In the genomic region with DNA sequence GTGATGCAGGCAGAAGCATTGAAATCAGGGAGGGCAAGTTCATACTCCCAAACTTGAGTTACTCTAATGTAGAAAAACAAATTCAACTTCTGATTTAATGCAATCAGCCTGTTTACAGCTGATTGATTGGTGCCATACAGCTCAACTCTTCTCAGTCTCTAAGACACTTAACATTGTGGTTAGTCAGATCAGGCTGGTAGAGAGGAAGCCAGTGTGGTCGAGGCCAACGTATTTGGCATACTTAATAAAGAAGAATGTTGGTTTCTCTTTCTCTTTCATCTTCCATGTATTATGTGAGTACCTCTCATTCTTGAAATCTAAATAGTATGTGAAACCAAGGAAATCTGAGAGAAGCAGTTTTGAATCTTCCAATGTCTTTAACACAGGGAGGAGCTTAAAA, we compare ENCODE assay signal across 10 cellular contexts.
DNase-seq lines count a peak whose midpoint lies in the region; ATAC-seq and TF ChIP-seq lines count a peak whose summit lies in the region.
"Had no signal": no experiment of that assay in that cellular context is flagged by ENCODE, and none has a peak within 500 bp of the region (broad histone marks: within the 10 kb centered on the region; RNA-seq: fewer than 3 reads in every experiment).

No MANE protein-coding gene starts in this region.

- no peaks in the 10 kb centered on the region for H3K36me3 Mint-ChIP-seq in activated B cell treated with CpG ODN at 0.5 μM for 24 hours (ENCODE audit: low read depth)

- H3K27ac Mint-ChIP-seq in activated B cell treated with CpG ODN at 0.5 μM for 24 hours = no peak overlapping the region

- peak overlapping the region; percentile 25 for H3K27ac ChIP-seq in lower lobe of right lung
- H3K27ac ChIP-seq: A549, neutrophil had no signal

- CTCF ChIA-PET in activated B cell treated with CpG ODN at 0.5 μM for 24 hours (lab: Charles Lee) = no interaction called here

- no peaks in the 10 kb centered on the region for H3K9me3 ChIP-seq in lower lobe of right lung
- H3K9me3 ChIP-seq: A549, neutrophil had no signal

- POLR2A ChIA-PET in activated B cell treated with CpG ODN at 0.5 μM for 24 hours (lab: Charles Lee) = no interaction called here

- no peaks in the 10 kb centered on the region for H3K27me3 ChIP-seq in lower lobe of right lung (ENCODE audit: low read depth)
- H3K27me3 ChIP-seq: neutrophil had no signal

- H3K36me3 ChIP-seq in lower lobe of right lung = no peaks in the 10 kb centered on the region
- H3K36me3 ChIP-seq: neutrophil had no signal

- H3K27me3 Mint-ChIP-seq in activated B cell treated with CpG ODN at 0.5 μM for 24 hours = no peaks in the 10 kb centered on the region

- H3K9me3 Mint-ChIP-seq in activated B cell treated with CpG ODN at 0.5 μM for 24 hours = no peaks in the 10 kb centered on the region

- H3K4me1 ChIP-seq in lower lobe of right lung = no peaks in the 10 kb centered on the region
- H3K4me1 ChIP-seq: A549 had no signal

- H3K4me3 ChIP-seq in lower lobe of right lung = peak overlapping the region; percentile 10
- H3K4me3 ChIP-seq: A549 had no signal

- peak; percentile 100 for ATAC-seq in HG03354 (IDR thresholded peaks at IDR 0.05; ENCODE audit: poor library complexity, severe bottlenecking, unreplicated experiment)
- peak; percentile 54 for ATAC-seq in activated B cell treated with CpG ODN at 0.5 μM for 24 hours (ENCODE audit: low read depth)
- peak; percentile 69 to 79 for ATAC-seq in lower lobe of right lung
- ATAC-seq: A549 had no signal

- intact Hi-C loops in activated B cell treated with CpG ODN at 0.5 μM for 24 hours (cut with micrococcal nuclease) (no loop called here), lower lobe of right lung (cut with DNase I) (no loop called here)

- H3K4me1 Mint-ChIP-seq in activated B cell treated with CpG ODN at 0.5 μM for 24 hours = peaks cover 8% of the 10 kb centered on the region

- peak; percentile 9 for DNase-seq in activated CD4-positive, CD25-positive, alpha-beta regulatory T cell treated with anti-CD3 and anti-CD28 coated beads, Interleukin-2, amount 50 U/mL, for 16 hours (ENCODE audit: low read depth, low spot score)
- no peak for DNase-seq in activated CD4-positive, CD25-positive, alpha-beta regulatory T cell treated with anti-CD3 and anti-CD28 coated beads, Interleukin-2, amount 50 U/mL, for 72 hours
- DNase-seq in activated B cell treated with CpG ODN at 0.5 μM for 24 hours (no peak), lower lobe of right lung (no peak), HK-2 (ENCODE audit: unreplicated experiment) (no peak), NCI-H2081 (lab: John Stamatoyannopoulos, UW) (no peak), NCI-H187 (lab: John Stamatoyannopoulos, UW) (no peak)

- no peak for TF ChIP-seq CTCF in activated B cell treated with CpG ODN at 0.5 μM for 24 hours (IDR thresholded peaks at IDR 0.05)
- no peak for TF ChIP-seq CTCF in lower lobe of right lung (IDR thresholded peaks at IDR 0.05)

- peak overlapping the region; percentile 2 for H3K4me3 Mint-ChIP-seq in activated B cell treated with CpG ODN at 0.5 μM for 24 hours
